Comparison of ENCODE assay signal across 10 cellular contexts in the genomic region with DNA sequence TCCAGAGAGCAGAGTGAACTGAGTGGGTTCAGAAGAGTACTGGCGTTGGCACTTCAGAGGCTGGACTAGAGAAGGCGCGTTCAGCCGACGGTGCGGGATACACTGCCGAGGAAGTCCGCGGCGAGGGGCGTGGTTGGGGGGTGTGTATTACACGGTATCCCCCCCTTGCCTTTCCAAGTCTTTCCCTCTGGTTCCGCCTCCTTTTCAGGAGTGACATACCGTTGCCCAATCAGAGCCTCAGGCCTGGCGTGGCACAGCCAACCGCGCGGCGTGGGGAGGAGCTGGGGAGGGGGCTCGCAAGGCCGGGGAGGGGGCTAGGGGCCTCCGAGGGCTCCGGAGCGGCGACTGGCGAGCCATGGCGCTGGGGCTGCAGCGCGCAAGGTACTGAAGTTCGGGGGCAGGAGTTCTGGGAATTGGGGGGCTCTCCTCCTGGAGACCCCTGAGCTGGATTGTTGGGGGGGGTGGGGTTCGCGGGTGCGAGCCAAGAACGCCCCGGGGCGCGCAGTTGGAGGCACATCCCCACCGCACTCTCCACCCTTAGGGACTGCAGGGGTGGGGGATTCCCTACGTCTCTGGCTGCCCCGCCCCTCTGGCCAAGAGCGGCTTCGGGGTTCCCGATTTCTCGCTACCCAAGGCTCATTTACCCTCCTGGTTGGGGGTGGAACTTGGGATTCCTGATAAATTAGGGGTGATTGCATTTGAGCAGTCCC. TPM values are rescaled to one million over a fixed set of nuclear protein-coding genes. Genes with fewer than 3 reads are reported as not detected.
DNase-seq lines count a peak whose midpoint lies in the region; ATAC-seq, FAIRE-seq and TF ChIP-seq lines count a peak whose summit lies in the region.
"Had no signal": no experiment of that assay in that cellular context is flagged by ENCODE, and none has a peak within 500 bp of the region (broad histone marks: within the 10 kb centered on the region; RNA-seq: fewer than 3 reads in every experiment).

A gene (plus strand): TSS at position 321 of the 710 bp plus-strand sequence. CDS start 35 bp downstream, at position 356.

- no peak for DNase-seq in brain microvascular endothelial cell
- peak; percentile 86 for DNase-seq in kidney
- DNase-seq in small intestine = peak; percentile 54
- no peak for DNase-seq in amniotic stem cell (lab: John Stamatoyannopoulos, UW)
- DNase-seq in UCSD-AML1 (lab: John Stamatoyannopoulos, UW; ENCODE audit: unreplicated experiment) = no peak
- no peak for DNase-seq in globus pallidus (ENCODE audit: low spot score)
- DNase-seq: foreskin melanocyte had no signal

- H3K27me3 ChIP-seq in HUES64 (ENCODE audit: insufficient read depth, low read length) = no peaks in the 10 kb centered on the region
- no peaks in the 10 kb centered on the region for H3K27me3 ChIP-seq in brain microvascular endothelial cell (replicated peaks)
- H3K27me3 ChIP-seq in small intestine (ENCODE audit: control insufficient read depth in 2 of 2, insufficient read depth in 2 of 2, low read length in 2 of 2) = no peaks in the 10 kb centered on the region
- H3K27me3 ChIP-seq: SJSA1 had no signal

- H3K27ac ChIP-seq in HUES64 (ENCODE audit: low read depth, low read length) = no peak within 1 kb of the TSS
- no peak within 1 kb of the TSS for H3K27ac ChIP-seq in brain microvascular endothelial cell
- no peak within 1 kb of the TSS for H3K27ac ChIP-seq in kidney (ENCODE audit: low read depth in 2 of 2, low read length in 2 of 2)
- peak within 1 kb of the TSS in 1 of 2 donors; percentile 63 for H3K27ac ChIP-seq in small intestine (ENCODE audit: low read depth in 1 of 2, low read length in 1 of 2)
- H3K27ac ChIP-seq: SJSA1 had no signal

- H3K9me3 ChIP-seq in HUES64 (ENCODE audit: insufficient read depth, low read depth, low read length) (no peaks in the 10 kb centered on the region), kidney (ENCODE audit: control insufficient read depth in 1 of 2, low read length in 2 of 2) (no peaks in the 10 kb centered on the region), small intestine (ENCODE audit: control insufficient read depth, low read depth) (no peaks in the 10 kb centered on the region)
- H3K9me3 ChIP-seq: SJSA1 had no signal

- FAIRE-seq in kidney (lab: Jason Lieb, UNC) = no peak
- no peak for FAIRE-seq in small intestine (lab: Jason Lieb, UNC)

- no peak for ATAC-seq in GM21360 (IDR thresholded peaks at IDR 0.05; ENCODE audit: unreplicated experiment)

- H3K9ac ChIP-seq in HUES64 (ENCODE audit: low read depth, low read length) (peak within 1 kb of the TSS; percentile 55), kidney (ENCODE audit: low read length in 2 of 2) (no peak within 1 kb of the TSS)

- H3K36me3 ChIP-seq in HUES64 (ENCODE audit: insufficient read depth, low read length) (no peaks in the 10 kb centered on the region), brain microvascular endothelial cell (replicated peaks) (no peaks in the 10 kb centered on the region), kidney (ENCODE audit: control insufficient read depth in 1 of 2, insufficient read depth in 2 of 2, low read length in 2 of 2) (no peaks in the 10 kb centered on the region), small intestine (ENCODE audit: control insufficient read depth in 2 of 2, insufficient read depth in 2 of 2, low read length in 2 of 2) (no peaks in the 10 kb centered on the region)
- H3K36me3 ChIP-seq: SJSA1 had no signal

- in situ Hi-C loops in brain microvascular endothelial cell (cut with HindIII; ENCODE audit: low pct_ligation_motif_present, low sequenced_read_pairs) = no loop called here

- intact Hi-C loops in kidney (cut with DNase I) = no loop called here

- WGBS in HUES64 = under 1% methylated on average over 37 of the region's 44 CpGs
- WGBS in small intestine, 3 donors = 1 to 7% (median 4%) methylated on average over 25 to 44 of the region's 44 CpGs

- TF ChIP-seq CTCF in brain microvascular endothelial cell (IDR thresholded peaks at IDR 0.05; ENCODE audit: low read depth, low read length, missing control alignments) = no peak
- TF ChIP-seq CTCF in kidney (IDR thresholded peaks at IDR 0.05; ENCODE audit: borderline replicate concordance, extremely low read depth, insufficient read depth) = no peak

- H3K4me3 ChIP-seq in HUES64 (ENCODE audit: low read length) = peak within 1 kb of the TSS; percentile 67
- peak within 1 kb of the TSS; percentile 49 for H3K4me3 ChIP-seq in brain microvascular endothelial cell (ENCODE audit: low read depth, low read length)
- no peak within 1 kb of the TSS for H3K4me3 ChIP-seq in kidney (ENCODE audit: low read length in 2 of 2)
- H3K4me3 ChIP-seq in small intestine (ENCODE audit: low read depth in 1 of 2, low read length in 2 of 2) = no peak within 1 kb of the TSS
- H3K4me3 ChIP-seq: SJSA1 had no signal

- H3K4me1 ChIP-seq in HUES64 (ENCODE audit: insufficient read depth, low read length) = peaks cover 8% of the 10 kb centered on the region; the same call in 1 of the 2 replicates
- peaks cover 14 to 29% of the 10 kb centered on the region in 2 donors for H3K4me1 ChIP-seq in kidney (ENCODE audit: control insufficient read depth in 1 of 2, insufficient read depth in 1 of 2, low read depth in 1 of 2, low read length in 2 of 2)
- peaks cover 4 to 12% of the 10 kb centered on the region in 2 donors for H3K4me1 ChIP-seq in small intestine (ENCODE audit: control insufficient read depth in 2 of 2, insufficient read depth in 1 of 2, low read depth in 1 of 2, low read length in 1 of 2)

RNA-seq across cellular contexts. Expression of the gene that starts here (rescaled TPM):
- polyA plus RNA-seq in HUES64 (2013, experiment 1 of 2) = 8.9 TPM
- 11.3 TPM for polyA plus RNA-seq in HUES64 (2013, experiment 2 of 2)
- 40.4 TPM for total RNA-seq in kidney
- 3.3 TPM for polyA plus RNA-seq in kidney (ENCODE audit: insufficient read depth, low read depth, low replicate concordance)
- polyA plus RNA-seq in small intestine = 10 to 100 TPM in 1 of 3 donors, 1 to 10 TPM in 1, under 1 TPM in 1; 0.89 to 27.9 (median 4.1) TPM
- total RNA-seq: SJSA1 had no signal

Comparison
In these comparisons a context has a peak if more than half of its experiments do, and no peak if none do; other contexts are left out.
1. H3K4me3 ChIP-seq: peak in HUES64 (single experiment) and brain microvascular endothelial cell (single experiment); none in kidney (0 of 2) and small intestine (0 of 2).
2. DNase-seq: peak in kidney (single experiment) and small intestine (single experiment); none in brain microvascular endothelial cell (single experiment), amniotic stem cell (single experiment), UCSD-AML1 (single experiment) and globus pallidus (single experiment).